ENCODE assay signal across 7 cellular contexts in genomic region chr3:197001972-197002700, GRCh38. TPM values are rescaled to one million over a fixed set of nuclear protein-coding genes. Genes with fewer than 3 reads are reported as not detected.
DNase-seq lines count a peak whose midpoint lies in the region; ATAC-seq and TF ChIP-seq lines count a peak whose summit lies in the region.

No MANE protein-coding gene starts in this region.

- TF ChIP-seq POLR2A in body of pancreas (IDR thresholded peaks at IDR 0.05): no peak
- TF ChIP-seq POLR2A in suprapubic skin (IDR thresholded peaks at IDR 0.05): no peak

- no peak for TF ChIP-seq CTCF in body of pancreas (IDR thresholded peaks at IDR 0.05)
- no peak for TF ChIP-seq CTCF in suprapubic skin (IDR thresholded peaks at IDR 0.05)

- H3K36me3 ChIP-seq in HUES48 (ENCODE audit: control insufficient read depth, insufficient read depth, low read length) (no peaks in the 10 kb centered on the region), body of pancreas (replicated peaks in 1 of 2; ENCODE audit: insufficient read depth in 1 of 2, low read depth in 2 of 2) (no peaks in the 10 kb centered on the region), suprapubic skin (no peaks in the 10 kb centered on the region)

- DNase-seq in body of pancreas (peak in 1 of 4 donors; percentile 28), suprapubic skin (ENCODE audit: low spot score in 2 of 2) (peak in 1 of 2 donors; percentile 66), RPMI8226 (no peak), NCI-H2081 treated with DMSO at 0.1 percent for 48 hours (lab: John Stamatoyannopoulos, UW) (no peak)

- H3K4me3 ChIP-seq in HUES48 (ENCODE audit: low read depth, low read length) (peak overlapping the region; percentile 49; the same call in 1 of the 2 replicates), body of pancreas (peak overlapping the region in 1 of 2 donors; percentile 2), suprapubic skin (peak overlapping the region; percentile 52)

- H3K27ac ChIP-seq in HUES48 (ENCODE audit: low read depth, low read length): no peak overlapping the region
- peak overlapping the region; percentile 79 to 83 (median 80) for H3K27ac ChIP-seq in body of pancreas
- H3K27ac ChIP-seq in layer of hippocampus (ENCODE audit: low read depth, low read length): peak overlapping the region; percentile 57
- H3K27ac ChIP-seq in suprapubic skin: peak overlapping the region; percentile 74

- TF ChIP-seq EP300 in suprapubic skin (IDR thresholded peaks at IDR 0.05): no peak

- H3K27me3 ChIP-seq in HUES48 (ENCODE audit: control insufficient read depth, insufficient read depth, low read length) (peaks cover 23% of the 10 kb centered on the region), body of pancreas (no peaks in the 10 kb centered on the region), layer of hippocampus (ENCODE audit: control insufficient read depth, insufficient read depth, low read length) (no peaks in the 10 kb centered on the region), suprapubic skin (no peaks in the 10 kb centered on the region)

- no peak overlapping the region for H3K9ac ChIP-seq in HUES48 (ENCODE audit: low read depth, low read length)

- intact Hi-C loops in body of pancreas (cut with DNase I): no loop called here

- H3K4me1 ChIP-seq in HUES48 (ENCODE audit: control insufficient read depth, insufficient read depth, low read length) (peaks cover 6% of the 10 kb centered on the region), body of pancreas (peaks cover 17% of the 10 kb centered on the region), suprapubic skin (peaks cover 24% of the 10 kb centered on the region)

- peak; percentile 13 for ATAC-seq in GM19452 (IDR thresholded peaks at IDR 0.05; ENCODE audit: unreplicated experiment)
- ATAC-seq in body of pancreas: peak; percentile 13

- WGBS in body of pancreas, 2 donors: 22 to 43% methylated on average over 19 to 49 of the region's 55 CpGs
- WGBS in suprapubic skin: 15% methylated on average over 34 of the region's 55 CpGs

- H3K9me3 ChIP-seq in HUES48 (ENCODE audit: control insufficient read depth, insufficient read depth, low read length) (no peaks in the 10 kb centered on the region), body of pancreas (no peaks in the 10 kb centered on the region), suprapubic skin (no peaks in the 10 kb centered on the region)

RNA-seq across cellular contexts. Expression of gene MELTF, which starts 27.5 kb away (rescaled TPM):
- total RNA-seq in body of pancreas (1 to 10 TPM; 4.9 to 6.6 TPM), suprapubic skin (10 to 100 TPM; 21.0 to 68.7 (median 34.4) TPM)

RNA-seq across cellular contexts. Expression of gene PIGZ, which starts 33.5 kb away (rescaled TPM):
- total RNA-seq in body of pancreas: 1 to 10 TPM; 1.0 to 1.3 TPM
- total RNA-seq in suprapubic skin: 10 to 100 TPM; 11.0 to 17.4 (median 13.3) TPM

RNA-seq across cellular contexts. Expression of gene NCBP2, which starts 59.8 kb away (rescaled TPM):
- total RNA-seq in body of pancreas: 10 to 100 TPM in 1 of 2 donors, 1 to 10 TPM in 1; 6.9 to 19.5 TPM
- total RNA-seq in suprapubic skin: 10 to 100 TPM; 27.1 to 33.0 (median 28.3) TPM

Comparison
In these comparisons a context has a peak if more than half of its experiments do, and no peak if none do; other contexts are left out.
1. RNA of gene PIGZ, which starts 33.5 kb away (total RNA-seq): 11.0 to 17.4 TPM in suprapubic skin; 1.0 to 1.3 TPM in body of pancreas; every median in the first group is over 4 times any median in the second.